ENCODE assay signal across 1 cellular context in genomic region chr1:44739361-44740178, GRCh38.
TF ChIP-seq lines count a peak whose summit lies in the region.

Gene KIF2C (plus strand): TSS chr1:44739837. CDS start chr1:44739933, 96 bp downstream.

TF ChIP-seq in HepG2, 621 proteins besides CTCF, POLR2A, EP300 and RAD21 (continued from another document and continues in another):
- TF ChIP-seq HMG20B (CRISPR knock-in tag; conservative IDR thresholded peaks at IDR 0.05) = no peak
- TF ChIP-seq ZNF124 (CRISPR knock-in tag; IDR thresholded peaks at IDR 0.05) = 0 out of 2 replicates have a peak, but pooled peaks have one; percentile 62
- peak; percentile 68; the same call in 1 of the 2 replicates for TF ChIP-seq ZHX1 (CRISPR knock-in tag; IDR thresholded peaks at IDR 0.05; ENCODE audit: low read depth)
- TF ChIP-seq SMYD3 (CRISPR knock-in tag; IDR thresholded peaks at IDR 0.05) = peak; percentile 97
- TF ChIP-seq ELF3 (CRISPR knock-in tag; IDR thresholded peaks at IDR 0.05) = peak; percentile 62
- 0 out of 2 replicates have a peak, but pooled peaks have one; percentile 29 for TF ChIP-seq ZNF564 (CRISPR knock-in tag; IDR thresholded peaks at IDR 0.05)
- TF ChIP-seq CERS6 (CRISPR knock-in tag; IDR thresholded peaks at IDR 0.05) = no peak
- TF ChIP-seq BORCS8-MEF2B (CRISPR knock-in tag; IDR thresholded peaks at IDR 0.05) = peak; percentile 88
- no peak for TF ChIP-seq CCAR2 (optimal IDR thresholded peaks at IDR 0.05; ENCODE audit: low read depth, low read length)
- peak; percentile 80 for TF ChIP-seq TAF1 (CRISPR knock-in tag; IDR thresholded peaks at IDR 0.05)
- peak; percentile 85; the same call in 1 of the 2 replicates for TF ChIP-seq ZNF256 (CRISPR knock-in tag; conservative IDR thresholded peaks at IDR 0.05)
- TF ChIP-seq ZNF280D (CRISPR knock-in tag; IDR thresholded peaks at IDR 0.05) = no peak
- no peak for TF ChIP-seq XBP1 (CRISPR knock-in tag; IDR thresholded peaks at IDR 0.05)
- TF ChIP-seq PHF5A (CRISPR knock-in tag; IDR thresholded peaks at IDR 0.05; ENCODE audit: low read depth, unreplicated experiment) = no peak
- no peak for TF ChIP-seq U2AF2 (IDR thresholded peaks at IDR 0.05; ENCODE audit: low read depth, low read length)
- TF ChIP-seq KDM3A (CRISPR knock-in tag; IDR thresholded peaks at IDR 0.05; ENCODE audit: low read depth) = 0 out of 2 replicates have a peak, but pooled peaks have one; percentile 26
- no peak for TF ChIP-seq CENPT (CRISPR knock-in tag; IDR thresholded peaks at IDR 0.05; ENCODE audit: low read depth)
- no peak for TF ChIP-seq ZFAT (CRISPR knock-in tag; conservative IDR thresholded peaks at IDR 0.05)
- TF ChIP-seq ARID5B (CRISPR knock-in tag; IDR thresholded peaks at IDR 0.05) = peak; percentile 35; the same call in 1 of the 2 replicates
- no peak for TF ChIP-seq RORA (CRISPR knock-in tag; IDR thresholded peaks at IDR 0.05)
- peak; percentile 93 for TF ChIP-seq KLF11 (CRISPR knock-in tag; IDR thresholded peaks at IDR 0.05)
- TF ChIP-seq ZNF792 (CRISPR knock-in tag; IDR thresholded peaks at IDR 0.05) = no peak
- TF ChIP-seq ZBTB42 (CRISPR knock-in tag; IDR thresholded peaks at IDR 0.05) = 0 out of 2 replicates have a peak, but pooled peaks have one; percentile 32
- no peak for TF ChIP-seq ZNF225 (CRISPR knock-in tag; IDR thresholded peaks at IDR 0.05)
- no peak for TF ChIP-seq ATM (IDR thresholded peaks at IDR 0.05; ENCODE audit: borderline replicate concordance)
- no peak for TF ChIP-seq EED (CRISPR knock-in tag; IDR thresholded peaks at IDR 0.05)
- 0 out of 2 replicates have a peak, but pooled peaks have one; percentile 63 for TF ChIP-seq MTERF4 (CRISPR knock-in tag; IDR thresholded peaks at IDR 0.05)
- TF ChIP-seq ZNF333 (CRISPR knock-in tag; IDR thresholded peaks at IDR 0.05; ENCODE audit: borderline replicate concordance) = no peak
- no peak for TF ChIP-seq ZNF674 (CRISPR knock-in tag; IDR thresholded peaks at IDR 0.05; ENCODE audit: low read depth)
- no peak for TF ChIP-seq HNF4G (IDR thresholded peaks at IDR 0.05; ENCODE audit: borderline replicate concordance, low read depth, low read length)
- TF ChIP-seq HNF4G (CRISPR knock-in tag; IDR thresholded peaks at IDR 0.05; ENCODE audit: borderline replicate concordance, low read depth) = no peak
- TF ChIP-seq PBX2 (CRISPR knock-in tag; IDR thresholded peaks at IDR 0.05) = no peak
- TF ChIP-seq HOXA9 (CRISPR knock-in tag; IDR thresholded peaks at IDR 0.05; ENCODE audit: borderline replicate concordance) = peak; percentile 20; the same call in 1 of the 2 replicates
- no peak for TF ChIP-seq LRRFIP1 (CRISPR knock-in tag; conservative IDR thresholded peaks at IDR 0.05)
- peak; percentile 79 for TF ChIP-seq THAP7 (CRISPR knock-in tag; IDR thresholded peaks at IDR 0.05)
- no peak for TF ChIP-seq GTF2F1 (IDR thresholded peaks at IDR 0.05; ENCODE audit: low read length)
- TF ChIP-seq CREB3 (CRISPR knock-in tag; IDR thresholded peaks at IDR 0.05) = no peak
- TF ChIP-seq SOX13 (IDR thresholded peaks at IDR 0.05) = no peak
- TF ChIP-seq SOX13 (CRISPR knock-in tag; conservative IDR thresholded peaks at IDR 0.05 in 1 of 2, IDR thresholded peaks at IDR 0.05 in 1 of 2) = peak in 1 of 2 experiments; percentile 36; a peak in 1 of 4 replicates
- TF ChIP-seq PHF20 (CRISPR knock-in tag; IDR thresholded peaks at IDR 0.05) = peak; percentile 67; the same call in 1 of the 2 replicates
- peak; percentile 91 for TF ChIP-seq CREB1 (IDR thresholded peaks at IDR 0.05)
- peak; percentile 98 for TF ChIP-seq CREB1 (CRISPR knock-in tag; IDR thresholded peaks at IDR 0.05)
- peak; percentile 93 for TF ChIP-seq CREM (IDR thresholded peaks at IDR 0.05)
- 0 out of 2 replicates have a peak, but pooled peaks have one; percentile 5 for TF ChIP-seq CREM (CRISPR knock-in tag; IDR thresholded peaks at IDR 0.05)
- peak; percentile 34; the same call in 1 of the 2 replicates for TF ChIP-seq ZBTB21 (CRISPR knock-in tag; IDR thresholded peaks at IDR 0.05)
- TF ChIP-seq ZNF580 (CRISPR knock-in tag; IDR thresholded peaks at IDR 0.05; ENCODE audit: borderline replicate concordance, low read depth) = no peak; the same call in 1 of the 2 replicates
- TF ChIP-seq HMG20A (CRISPR knock-in tag; IDR thresholded peaks at IDR 0.05; ENCODE audit: borderline replicate concordance) = no peak
- TF ChIP-seq ZNF530 (CRISPR knock-in tag; IDR thresholded peaks at IDR 0.05; ENCODE audit: low read depth) = no peak
- no peak for TF ChIP-seq MED8 (CRISPR knock-in tag; IDR thresholded peaks at IDR 0.05; ENCODE audit: insufficient replicate concordance)
